In the genomic region with DNA sequence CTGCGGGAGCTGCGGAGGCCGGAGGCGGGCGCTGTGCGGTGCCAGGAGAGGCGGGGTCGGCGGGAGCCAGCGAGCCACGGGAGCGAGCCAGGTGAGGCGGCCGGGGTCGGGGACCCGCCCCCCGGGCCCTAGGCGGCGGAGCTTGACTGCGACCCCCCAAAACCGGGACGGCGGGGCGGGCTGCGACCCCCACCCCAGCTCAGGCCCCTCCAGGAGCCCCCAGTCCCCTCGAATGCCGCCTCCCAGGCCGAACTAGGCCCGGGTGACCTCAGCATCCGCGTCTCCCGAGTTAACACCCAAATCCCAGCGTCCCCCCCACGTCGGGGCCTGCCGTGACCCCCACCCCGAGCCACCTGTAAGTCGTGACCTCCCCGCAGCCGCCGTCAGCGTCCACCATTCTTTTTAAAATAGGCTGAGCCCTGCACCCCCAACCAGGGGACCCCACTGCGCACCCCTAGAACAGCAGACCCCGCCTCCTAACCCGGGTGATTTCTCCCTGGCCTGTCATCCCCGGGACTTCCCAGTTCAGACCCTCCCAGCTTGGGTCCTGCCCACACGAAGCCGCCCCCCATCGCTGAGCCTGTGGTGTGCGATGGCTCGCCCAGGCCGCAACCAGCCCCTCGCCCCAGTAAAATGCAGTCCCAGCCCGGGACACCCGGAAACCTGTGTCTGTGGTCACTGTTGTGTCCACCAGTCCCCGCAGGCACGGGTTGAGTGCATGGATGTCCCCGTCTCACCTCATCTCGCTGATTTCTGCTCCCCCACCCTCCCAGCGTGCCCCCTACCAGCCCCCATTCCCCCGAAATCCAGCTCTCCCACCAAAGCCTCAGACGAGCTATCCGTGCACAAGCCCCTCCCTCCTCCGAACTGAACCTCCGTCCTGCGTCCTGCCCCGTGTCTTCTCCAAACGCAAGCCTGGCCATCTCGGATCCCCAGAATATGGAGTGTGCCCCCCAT, we compare ENCODE assay signal across 9 cellular contexts. TPM values are rescaled to one million over a fixed set of nuclear protein-coding genes. Genes with fewer than 3 reads are reported as not detected.
DNase-seq lines count a peak whose midpoint lies in the region; ATAC-seq and TF ChIP-seq lines count a peak whose summit lies in the region.
"Had no signal": no experiment of that assay in that cellular context is flagged by ENCODE, and none has a peak within 500 bp of the region (broad histone marks: within the 10 kb centered on the region; RNA-seq: fewer than 3 reads in every experiment).

No MANE protein-coding gene starts in this region.

- no peak overlapping the region for H4K8ac ChIP-seq in H9 (replicated peaks; ENCODE audit: insufficient read length, low read depth, low read length)

- no peak overlapping the region for H3K27ac ChIP-seq in H9 (ENCODE audit: insufficient read length, low read depth, low read length)
- H3K27ac ChIP-seq in SU-DHL-6 (ENCODE audit: low read depth, low read length), result peak overlapping the region; percentile 64
- peak overlapping the region; percentile 69 for H3K27ac ChIP-seq in colonic mucosa
- peak overlapping the region; percentile 88 for H3K27ac ChIP-seq in lower lobe of right lung
- H3K27ac ChIP-seq in stomach smooth muscle (ENCODE audit: low read length), result peak overlapping the region; percentile 69

- H2AFZ ChIP-seq in H9 (ENCODE audit: low read length) (no peak overlapping the region), SU-DHL-6 (ENCODE audit: low read depth, low read length, severe bottlenecking) (peak overlapping the region; percentile 58)

- H2BK5ac ChIP-seq in H9 (ENCODE audit: insufficient read length, low read length), result no peak overlapping the region

- no peaks in the 10 kb centered on the region for H4K20me1 ChIP-seq in H9 (ENCODE audit: control insufficient read depth, insufficient read depth, insufficient read length)
- no peaks in the 10 kb centered on the region for H4K20me1 ChIP-seq in SU-DHL-6 (ENCODE audit: low read depth, low read length)

- peak overlapping the region; percentile 43 for H3K18ac ChIP-seq in H9 (ENCODE audit: insufficient read length, low read depth, low read length)

- H3K36me3 ChIP-seq in SU-DHL-6 (ENCODE audit: low read length) (no peaks in the 10 kb centered on the region), colonic mucosa (no peaks in the 10 kb centered on the region), lower lobe of right lung (peaks cover 27% of the 10 kb centered on the region), stomach smooth muscle (ENCODE audit: control insufficient read depth in 2 of 2, insufficient read depth in 2 of 2, low read length in 2 of 2) (no peaks in the 10 kb centered on the region)

- no peak overlapping the region for H3T11ph ChIP-seq in H9 (ENCODE audit: low read length)

- no peak overlapping the region for H2AK5ac ChIP-seq in H9 (ENCODE audit: insufficient read length, low read length)

- no peak overlapping the region for H3K56ac ChIP-seq in H9 (ENCODE audit: insufficient read length, low read depth, low read length)

- no peaks in the 10 kb centered on the region for H3K27me3 Mint-ChIP-seq in H9 (ENCODE audit: low read depth)

- H3K9me3 Mint-ChIP-seq in H9, result no peaks in the 10 kb centered on the region; a peak in 1 of 5 replicates

- H3K4me1 ChIP-seq in H9 (ENCODE audit: insufficient read depth, low read length) (no peaks in the 10 kb centered on the region), colonic mucosa (peaks cover 5% of the 10 kb centered on the region), lower lobe of right lung (peaks cover 16% of the 10 kb centered on the region), stomach smooth muscle (ENCODE audit: control insufficient read depth, insufficient read depth, low read length) (peaks cover 21% of the 10 kb centered on the region)

- H3K23me2 ChIP-seq in H9 (ENCODE audit: insufficient read length, low read depth, low read length, poor library complexity, severe bottlenecking), result peaks cover 15% of the 10 kb centered on the region

- H3K9me2 ChIP-seq in SU-DHL-6 (replicated peaks; ENCODE audit: insufficient read depth, low read length), result no peaks in the 10 kb centered on the region

- H4K91ac ChIP-seq in H9 (ENCODE audit: insufficient read length, low read depth, low read length), result no peak overlapping the region

- H2BK120ac ChIP-seq in H9 (ENCODE audit: low read depth, low read length, poor library complexity, severe bottlenecking), result no peak overlapping the region

- peaks cover 10 to 30% (median 19%) of the 10 kb centered on the region in 3 experiments; a peak in 6 of 7 replicates for H3K36me3 Mint-ChIP-seq in H9 (ENCODE audit: insufficient read depth in 1 of 3, low read depth in 3 of 3)

- H2BK12ac ChIP-seq in H9 (ENCODE audit: insufficient read length, low read depth, low read length), result no peak overlapping the region

- no peak overlapping the region for H4K5ac ChIP-seq in H9 (ENCODE audit: insufficient read length, low read depth, low read length)

- no peak overlapping the region for H3K4ac ChIP-seq in H9 (ENCODE audit: low read depth, low read length)

- WGBS in H9 (ENCODE audit: extremely low coverage, insufficient read length, low lambda C conversion rate), result no CpG with 5 or more reads among the region's 69 CpGs

- H3K79me1 ChIP-seq in H9 (ENCODE audit: insufficient read depth, low read depth, low read length, poor library complexity, severe bottlenecking), result no peaks in the 10 kb centered on the region

- H3K9me3 ChIP-seq in H9 (ENCODE audit: control insufficient read depth, low read depth, low read length) (no peaks in the 10 kb centered on the region), SU-DHL-6 (ENCODE audit: insufficient read depth, low read length) (no peaks in the 10 kb centered on the region), colonic mucosa (no peaks in the 10 kb centered on the region), lower lobe of right lung (no peaks in the 10 kb centered on the region), stomach smooth muscle (ENCODE audit: control insufficient read depth in 2 of 2, low read length in 2 of 2) (no peaks in the 10 kb centered on the region)

- no peak overlapping the region for H2BK15ac ChIP-seq in H9 (ENCODE audit: low read depth, low read length)

- no peak overlapping the region; the same call in 1 of the 2 replicates for H3K14ac ChIP-seq in H9 (ENCODE audit: insufficient read depth, low read length)

- peak overlapping the region; percentile 79 to 93 for H3K4me3 Mint-ChIP-seq in H9

- H3K27me3 ChIP-seq in H9 (ENCODE audit: insufficient read depth, low read length) (no peaks in the 10 kb centered on the region), SU-DHL-6 (ENCODE audit: low read length) (no peaks in the 10 kb centered on the region), colonic mucosa (no peaks in the 10 kb centered on the region), lower lobe of right lung (ENCODE audit: low read depth) (no peaks in the 10 kb centered on the region), stomach smooth muscle (ENCODE audit: control insufficient read depth in 1 of 2, insufficient read depth in 2 of 2, low read length in 2 of 2) (no peaks in the 10 kb centered on the region)

- H3K79me2 ChIP-seq in H9 (ENCODE audit: insufficient read depth, low read length) (peaks cover 1% of the 10 kb centered on the region; the same call in 1 of the 2 replicates), SU-DHL-6 (ENCODE audit: insufficient read depth, low read length) (peaks cover 54% of the 10 kb centered on the region)

- H3K4me1 Mint-ChIP-seq in H9, result peaks cover 16 to 40% of the 10 kb centered on the region in 2 experiments

- DNase-seq in ELR (ENCODE audit: low read depth) (peak; percentile 52), H9 (no peak), colonic mucosa (peak; percentile 45), lower lobe of right lung (peak; percentile 69), kidney glomerular epithelial cell (lab: John Stamatoyannopoulos, UW) (no peak)

- no peaks in the 10 kb centered on the region; the same call in 1 of the 2 replicates for H3F3A ChIP-seq in SU-DHL-6 (ENCODE audit: insufficient read depth)

- no peak overlapping the region for H2BK20ac ChIP-seq in H9 (ENCODE audit: low read depth, low read length, poor library complexity, severe bottlenecking)

- peak overlapping the region in 1 of 3 experiments; percentile 87; a peak in 2 of 7 replicates for H3K27ac Mint-ChIP-seq in H9

- peak overlapping the region; percentile 86 for H3K4me2 ChIP-seq in H9 (ENCODE audit: insufficient read depth, insufficient read length, low read length)
- H3K4me2 ChIP-seq in SU-DHL-6 (ENCODE audit: low read depth, low read length, poor library complexity, severe bottlenecking), result peak overlapping the region; percentile 61

- H3K9ac ChIP-seq in H9 (ENCODE audit: extremely low read depth, insufficient read length, low read length) (peak overlapping the region; percentile 41), SU-DHL-6 (ENCODE audit: low read length) (peak overlapping the region; percentile 99), colonic mucosa (ENCODE audit: low read depth in 2 of 2, low read length in 2 of 2) (peak overlapping the region; percentile 82 to 92), stomach smooth muscle (ENCODE audit: low read length in 2 of 2) (peak overlapping the region; percentile 82 to 83)

- no peak overlapping the region for H3K23ac ChIP-seq in H9 (ENCODE audit: insufficient read length, low read depth, low read length)

- ATAC-seq in lower lobe of right lung (peak; percentile 1 to 3), HG03175 (IDR thresholded peaks at IDR 0.05; ENCODE audit: unreplicated experiment) (no peak)

- H3K4me3 ChIP-seq in SU-DHL-6 (ENCODE audit: insufficient read depth, low read length, poor library complexity, severe bottlenecking), result peak overlapping the region; percentile 99
- H3K4me3 ChIP-seq in colonic mucosa, result peak overlapping the region; percentile 74
- peak overlapping the region; percentile 87 for H3K4me3 ChIP-seq in lower lobe of right lung
- H3K4me3 ChIP-seq in stomach smooth muscle (ENCODE audit: low read length in 2 of 2), result peak overlapping the region; percentile 73 to 97

- TF ChIP-seq CTCF in H9 (conservative IDR thresholded peaks at IDR 0.05) (no peak), SU-DHL-6 (IDR thresholded peaks at IDR 0.05; ENCODE audit: insufficient read depth, low read length, poor library complexity, severe bottlenecking) (no peak), colonic mucosa (IDR thresholded peaks at IDR 0.05) (no peak), lower lobe of right lung (IDR thresholded peaks at IDR 0.05) (no peak)

- intact Hi-C loops in colonic mucosa (cut with DNase I), result no loop called here
- intact Hi-C loops in lower lobe of right lung (cut with DNase I), result no loop called here

RNA-seq across cellular contexts. Expression of gene FZR1, which starts 0.6 kb away (rescaled TPM):
- total RNA-seq in H9 (2021), result 46.0 and 51.4 TPM in 2 replicates
- 10 to 100 TPM; 45.8 to 62.5 TPM for total RNA-seq in colonic mucosa
- total RNA-seq in lower lobe of right lung, result 34.1 TPM

RNA-seq across cellular contexts. Expression of gene DOHH, which starts 6.2 kb away (rescaled TPM):
- 16.5 and 18.1 TPM in 2 replicates for total RNA-seq in H9 (2021)
- total RNA-seq in colonic mucosa, result 10 to 100 TPM in 1 of 2 donors, 1 to 10 TPM in 1; 9.5 to 24.4 TPM
- 9.9 TPM for total RNA-seq in lower lobe of right lung

RNA-seq across cellular contexts. Expression of gene SMIM44, which starts 23.4 kb away (rescaled TPM):
- total RNA-seq in H9 (2021) (not detected in 2 replicates), colonic mucosa (1 to 10 TPM; 4.3 to 6.2 TPM), lower lobe of right lung (not detected)
- total RNA-seq: SK-MEL-5 had no signal

RNA-seq across cellular contexts. Expression of gene SMIM24, which starts 26.3 kb away (rescaled TPM):
- total RNA-seq in H9 (2021), result 1.3 and 1.9 TPM in 2 replicates
- 10 to 100 TPM; 16.1 to 59.0 TPM for total RNA-seq in colonic mucosa
- not detected for total RNA-seq in lower lobe of right lung
- total RNA-seq: SK-MEL-5 had no signal

RNA-seq across cellular contexts. Expression of gene TEKTIP1, which starts 32.3 kb away (rescaled TPM):
- total RNA-seq in H9 (2021) (1.2 and 1.3 TPM in 2 replicates), colonic mucosa (1 to 10 TPM; 1.5 to 4.7 TPM), lower lobe of right lung (2.2 TPM)
- total RNA-seq: SK-MEL-5 had no signal

Comparison
In these comparisons a context has a peak if more than half of its experiments do, and no peak if none do; other contexts are left out.
1. DNase-seq: peak in ELR (single experiment), colonic mucosa (single experiment) and lower lobe of right lung (single experiment); none in H9 (single experiment) and kidney glomerular epithelial cell (single experiment).
2. H3K9ac ChIP-seq: peak in every context shown above with its lines; median percentile 99 in SU-DHL-6; 87 in colonic mucosa; 82 in stomach smooth muscle; 41 in H9.
3. Peak in every context shown above with its lines, with median percentiles within 50 percentile points of each other: H3K4me3 ChIP-seq.